ENCODE assay signal across 7 cellular contexts in the genomic region with DNA sequence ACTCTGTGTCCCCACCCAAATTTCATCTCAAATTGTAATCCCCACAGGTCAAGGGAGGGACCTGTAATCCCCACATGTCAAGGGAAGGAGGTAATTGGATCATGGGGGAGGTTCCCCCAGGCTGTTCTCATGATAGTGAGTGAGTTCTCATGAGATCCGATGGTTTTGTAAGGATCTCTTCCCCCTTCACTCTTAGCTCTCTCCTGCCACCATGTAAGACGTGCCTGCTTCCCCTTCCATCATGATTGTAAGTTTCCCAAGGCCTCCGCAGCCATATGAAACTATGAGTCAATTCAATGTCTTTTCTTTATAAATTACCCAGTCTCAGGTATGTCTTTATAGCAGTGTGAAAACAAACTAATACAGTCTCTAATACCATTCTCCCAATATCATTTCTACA. TPM values are rescaled to one million over a fixed set of nuclear protein-coding genes. Genes with fewer than 3 reads are reported as not detected.
"Had no signal": no experiment of that assay in that cellular context is flagged by ENCODE, and none has a peak within 500 bp of the region (broad histone marks: within the 10 kb centered on the region; RNA-seq: fewer than 3 reads in every experiment).

No MANE protein-coding gene starts in this region.

RNA-seq across cellular contexts. Expression of a gene that starts 47.8 kb away (rescaled TPM):
- total RNA-seq: M059J, OCI-LY7, PC-9, Right ventricle myocardium inferior, RPMI7951, SJCRH30, SK-MEL-5 had no signal
